ENCODE assay signal across 2 cellular contexts in the genomic region with DNA sequence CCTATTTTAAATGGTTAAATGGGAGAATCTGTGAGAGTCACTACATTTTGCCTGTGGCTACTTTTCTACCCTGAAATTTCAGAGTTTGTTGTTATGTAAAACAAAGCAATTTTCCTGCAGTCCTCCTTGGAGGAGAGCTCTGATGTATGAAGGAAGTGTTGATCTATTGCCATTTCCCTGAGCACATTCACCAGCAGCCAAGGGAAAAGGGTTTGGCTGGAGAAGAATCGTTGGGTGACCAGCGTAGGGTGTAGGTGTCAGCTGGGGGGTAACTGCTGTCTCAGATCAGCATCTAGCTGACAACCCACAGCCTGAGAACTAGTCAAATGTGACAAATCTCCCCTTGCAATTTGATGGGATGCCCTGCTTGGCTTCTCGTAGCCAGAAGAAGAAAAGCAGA.
TF ChIP-seq lines count a peak whose summit lies in the region.

No MANE protein-coding gene starts in this region.

TF ChIP-seq in GM23338, 12 proteins besides CTCF, POLR2A, EP300 and RAD21:
- TF ChIP-seq STAT1 (IDR thresholded peaks at IDR 0.05; ENCODE audit: unreplicated experiment) (no peak), ZNF114 (CRISPR knock-in tag; IDR thresholded peaks at IDR 0.05) (no peak), EZH2phosphoT487 (IDR thresholded peaks at IDR 0.05; ENCODE audit: unreplicated experiment) (no peak), NANOG (IDR thresholded peaks at IDR 0.05; ENCODE audit: borderline replicate concordance) (no peak), ZNF331 (CRISPR knock-in tag; IDR thresholded peaks at IDR 0.05; ENCODE audit: low read depth) (no peak), JUNB (IDR thresholded peaks at IDR 0.05; ENCODE audit: unreplicated experiment) (no peak)
- TF ChIP-seq, protein P1, sequence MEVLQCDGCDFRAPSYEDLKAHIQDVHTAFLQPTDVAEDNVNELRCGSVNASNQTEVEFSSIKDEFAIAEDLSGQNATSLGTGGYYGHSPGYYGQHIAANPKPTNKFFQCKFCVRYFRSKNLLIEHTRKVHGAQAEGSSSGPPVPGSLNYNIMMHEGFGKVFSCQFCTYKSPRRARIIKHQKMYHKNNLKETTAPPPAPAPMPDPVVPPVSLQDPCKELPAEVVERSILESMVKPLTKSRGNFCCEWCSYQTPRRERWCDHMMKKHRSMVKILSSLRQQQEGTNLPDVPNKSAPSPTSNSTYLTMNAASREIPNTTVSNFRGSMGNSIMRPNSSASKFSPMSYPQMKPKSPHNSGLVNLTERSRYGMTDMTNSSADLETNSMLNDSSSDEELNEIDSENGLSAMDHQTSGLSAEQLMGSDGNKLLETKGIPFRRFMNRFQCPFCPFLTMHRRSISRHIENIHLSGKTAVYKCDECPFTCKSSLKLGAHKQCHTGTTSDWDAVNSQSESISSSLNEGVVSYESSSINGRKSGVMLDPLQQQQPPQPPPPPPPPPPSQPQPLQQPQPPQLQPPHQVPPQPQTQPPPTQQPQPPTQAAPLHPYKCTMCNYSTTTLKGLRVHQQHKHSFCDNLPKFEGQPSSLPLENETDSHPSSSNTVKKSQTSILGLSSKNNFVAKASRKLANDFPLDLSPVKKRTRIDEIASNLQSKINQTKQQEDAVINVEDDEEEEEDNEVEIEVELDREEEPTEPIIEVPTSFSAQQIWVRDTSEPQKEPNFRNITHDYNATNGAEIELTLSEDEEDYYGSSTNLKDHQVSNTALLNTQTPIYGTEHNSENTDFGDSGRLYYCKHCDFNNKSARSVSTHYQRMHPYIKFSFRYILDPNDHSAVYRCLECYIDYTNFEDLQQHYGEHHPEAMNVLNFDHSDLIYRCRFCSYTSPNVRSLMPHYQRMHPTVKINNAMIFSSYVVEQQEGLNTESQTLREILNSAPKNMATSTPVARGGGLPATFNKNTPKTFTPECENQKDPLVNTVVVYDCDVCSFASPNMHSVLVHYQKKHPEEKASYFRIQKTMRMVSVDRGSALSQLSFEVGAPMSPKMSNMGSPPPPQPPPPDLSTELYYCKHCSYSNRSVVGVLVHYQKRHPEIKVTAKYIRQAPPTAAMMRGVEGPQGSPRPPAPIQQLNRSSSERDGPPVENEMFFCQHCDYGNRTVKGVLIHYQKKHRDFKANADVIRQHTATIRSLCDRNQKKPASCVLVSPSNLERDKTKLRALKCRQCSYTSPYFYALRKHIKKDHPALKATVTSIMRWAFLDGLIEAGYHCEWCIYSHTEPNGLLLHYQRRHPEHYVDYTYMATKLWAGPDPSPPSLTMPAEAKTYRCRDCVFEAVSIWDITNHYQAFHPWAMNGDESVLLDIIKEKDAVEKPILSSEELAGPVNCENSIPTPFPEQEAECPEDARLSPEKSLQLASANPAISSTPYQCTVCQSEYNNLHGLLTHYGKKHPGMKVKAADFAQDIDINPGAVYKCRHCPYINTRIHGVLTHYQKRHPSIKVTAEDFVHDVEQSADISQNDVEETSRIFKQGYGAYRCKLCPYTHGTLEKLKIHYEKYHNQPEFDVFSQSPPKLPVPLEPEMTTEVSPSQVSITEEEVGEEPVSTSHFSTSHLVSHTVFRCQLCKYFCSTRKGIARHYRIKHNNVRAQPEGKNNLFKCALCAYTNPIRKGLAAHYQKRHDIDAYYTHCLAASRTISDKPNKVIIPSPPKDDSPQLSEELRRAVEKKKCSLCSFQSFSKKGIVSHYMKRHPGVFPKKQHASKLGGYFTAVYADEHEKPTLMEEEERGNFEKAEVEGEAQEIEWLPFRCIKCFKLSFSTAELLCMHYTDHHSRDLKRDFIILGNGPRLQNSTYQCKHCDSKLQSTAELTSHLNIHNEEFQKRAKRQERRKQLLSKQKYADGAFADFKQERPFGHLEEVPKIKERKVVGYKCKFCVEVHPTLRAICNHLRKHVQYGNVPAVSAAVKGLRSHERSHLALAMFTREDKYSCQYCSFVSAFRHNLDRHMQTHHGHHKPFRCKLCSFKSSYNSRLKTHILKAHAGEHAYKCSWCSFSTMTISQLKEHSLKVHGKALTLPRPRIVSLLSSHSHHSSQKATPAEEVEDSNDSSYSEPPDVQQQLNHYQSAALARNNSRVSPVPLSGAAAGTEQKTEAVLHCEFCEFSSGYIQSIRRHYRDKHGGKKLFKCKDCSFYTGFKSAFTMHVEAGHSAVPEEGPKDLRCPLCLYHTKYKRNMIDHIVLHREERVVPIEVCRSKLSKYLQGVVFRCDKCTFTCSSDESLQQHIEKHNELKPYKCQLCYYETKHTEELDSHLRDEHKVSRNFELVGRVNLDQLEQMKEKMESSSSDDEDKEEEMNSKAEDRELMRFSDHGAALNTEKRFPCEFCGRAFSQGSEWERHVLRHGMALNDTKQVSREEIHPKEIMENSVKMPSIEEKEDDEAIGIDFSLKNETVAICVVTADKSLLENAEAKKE (CRISPR knock-in tag; IDR thresholded peaks at IDR 0.05): no peak
- TF ChIP-seq, protein P2, sequence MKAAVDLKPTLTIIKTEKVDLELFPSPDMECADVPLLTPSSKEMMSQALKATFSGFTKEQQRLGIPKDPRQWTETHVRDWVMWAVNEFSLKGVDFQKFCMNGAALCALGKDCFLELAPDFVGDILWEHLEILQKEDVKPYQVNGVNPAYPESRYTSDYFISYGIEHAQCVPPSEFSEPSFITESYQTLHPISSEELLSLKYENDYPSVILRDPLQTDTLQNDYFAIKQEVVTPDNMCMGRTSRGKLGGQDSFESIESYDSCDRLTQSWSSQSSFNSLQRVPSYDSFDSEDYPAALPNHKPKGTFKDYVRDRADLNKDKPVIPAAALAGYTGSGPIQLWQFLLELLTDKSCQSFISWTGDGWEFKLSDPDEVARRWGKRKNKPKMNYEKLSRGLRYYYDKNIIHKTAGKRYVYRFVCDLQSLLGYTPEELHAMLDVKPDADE (IDR thresholded peaks at IDR 0.05): no peak

TF ChIP-seq in H1, 55 proteins besides CTCF, POLR2A, EP300 and RAD21:
- no peak for TF ChIP-seq FOSL1 (IDR thresholded peaks at IDR 0.05; ENCODE audit: insufficient read depth, low read depth, low read length)
- no peak for TF ChIP-seq KDM4A (IDR thresholded peaks at IDR 0.05; ENCODE audit: low read depth, low read length, severe bottlenecking)
- TF ChIP-seq JUN (IDR thresholded peaks at IDR 0.05; ENCODE audit: low read depth, low read length): no peak
- TF ChIP-seq POU5F1 (IDR thresholded peaks at IDR 0.05; ENCODE audit: low read depth, low read length): no peak
- TF ChIP-seq SIX5 (IDR thresholded peaks at IDR 0.05; ENCODE audit: low read depth, low read length): no peak
- no peak for TF ChIP-seq HDAC2 (IDR thresholded peaks at IDR 0.05; ENCODE audit: borderline replicate concordance in 1 of 2, low read depth in 2 of 2, low read length in 2 of 2)
- no peak for TF ChIP-seq TAF1 (IDR thresholded peaks at IDR 0.05; ENCODE audit: low read depth, low read length)
- TF ChIP-seq TEAD4 (IDR thresholded peaks at IDR 0.05; ENCODE audit: low read depth, low read length): no peak
- no peak for TF ChIP-seq SIRT6 (IDR thresholded peaks at IDR 0.05; ENCODE audit: low read length)
- TF ChIP-seq, protein P3, sequence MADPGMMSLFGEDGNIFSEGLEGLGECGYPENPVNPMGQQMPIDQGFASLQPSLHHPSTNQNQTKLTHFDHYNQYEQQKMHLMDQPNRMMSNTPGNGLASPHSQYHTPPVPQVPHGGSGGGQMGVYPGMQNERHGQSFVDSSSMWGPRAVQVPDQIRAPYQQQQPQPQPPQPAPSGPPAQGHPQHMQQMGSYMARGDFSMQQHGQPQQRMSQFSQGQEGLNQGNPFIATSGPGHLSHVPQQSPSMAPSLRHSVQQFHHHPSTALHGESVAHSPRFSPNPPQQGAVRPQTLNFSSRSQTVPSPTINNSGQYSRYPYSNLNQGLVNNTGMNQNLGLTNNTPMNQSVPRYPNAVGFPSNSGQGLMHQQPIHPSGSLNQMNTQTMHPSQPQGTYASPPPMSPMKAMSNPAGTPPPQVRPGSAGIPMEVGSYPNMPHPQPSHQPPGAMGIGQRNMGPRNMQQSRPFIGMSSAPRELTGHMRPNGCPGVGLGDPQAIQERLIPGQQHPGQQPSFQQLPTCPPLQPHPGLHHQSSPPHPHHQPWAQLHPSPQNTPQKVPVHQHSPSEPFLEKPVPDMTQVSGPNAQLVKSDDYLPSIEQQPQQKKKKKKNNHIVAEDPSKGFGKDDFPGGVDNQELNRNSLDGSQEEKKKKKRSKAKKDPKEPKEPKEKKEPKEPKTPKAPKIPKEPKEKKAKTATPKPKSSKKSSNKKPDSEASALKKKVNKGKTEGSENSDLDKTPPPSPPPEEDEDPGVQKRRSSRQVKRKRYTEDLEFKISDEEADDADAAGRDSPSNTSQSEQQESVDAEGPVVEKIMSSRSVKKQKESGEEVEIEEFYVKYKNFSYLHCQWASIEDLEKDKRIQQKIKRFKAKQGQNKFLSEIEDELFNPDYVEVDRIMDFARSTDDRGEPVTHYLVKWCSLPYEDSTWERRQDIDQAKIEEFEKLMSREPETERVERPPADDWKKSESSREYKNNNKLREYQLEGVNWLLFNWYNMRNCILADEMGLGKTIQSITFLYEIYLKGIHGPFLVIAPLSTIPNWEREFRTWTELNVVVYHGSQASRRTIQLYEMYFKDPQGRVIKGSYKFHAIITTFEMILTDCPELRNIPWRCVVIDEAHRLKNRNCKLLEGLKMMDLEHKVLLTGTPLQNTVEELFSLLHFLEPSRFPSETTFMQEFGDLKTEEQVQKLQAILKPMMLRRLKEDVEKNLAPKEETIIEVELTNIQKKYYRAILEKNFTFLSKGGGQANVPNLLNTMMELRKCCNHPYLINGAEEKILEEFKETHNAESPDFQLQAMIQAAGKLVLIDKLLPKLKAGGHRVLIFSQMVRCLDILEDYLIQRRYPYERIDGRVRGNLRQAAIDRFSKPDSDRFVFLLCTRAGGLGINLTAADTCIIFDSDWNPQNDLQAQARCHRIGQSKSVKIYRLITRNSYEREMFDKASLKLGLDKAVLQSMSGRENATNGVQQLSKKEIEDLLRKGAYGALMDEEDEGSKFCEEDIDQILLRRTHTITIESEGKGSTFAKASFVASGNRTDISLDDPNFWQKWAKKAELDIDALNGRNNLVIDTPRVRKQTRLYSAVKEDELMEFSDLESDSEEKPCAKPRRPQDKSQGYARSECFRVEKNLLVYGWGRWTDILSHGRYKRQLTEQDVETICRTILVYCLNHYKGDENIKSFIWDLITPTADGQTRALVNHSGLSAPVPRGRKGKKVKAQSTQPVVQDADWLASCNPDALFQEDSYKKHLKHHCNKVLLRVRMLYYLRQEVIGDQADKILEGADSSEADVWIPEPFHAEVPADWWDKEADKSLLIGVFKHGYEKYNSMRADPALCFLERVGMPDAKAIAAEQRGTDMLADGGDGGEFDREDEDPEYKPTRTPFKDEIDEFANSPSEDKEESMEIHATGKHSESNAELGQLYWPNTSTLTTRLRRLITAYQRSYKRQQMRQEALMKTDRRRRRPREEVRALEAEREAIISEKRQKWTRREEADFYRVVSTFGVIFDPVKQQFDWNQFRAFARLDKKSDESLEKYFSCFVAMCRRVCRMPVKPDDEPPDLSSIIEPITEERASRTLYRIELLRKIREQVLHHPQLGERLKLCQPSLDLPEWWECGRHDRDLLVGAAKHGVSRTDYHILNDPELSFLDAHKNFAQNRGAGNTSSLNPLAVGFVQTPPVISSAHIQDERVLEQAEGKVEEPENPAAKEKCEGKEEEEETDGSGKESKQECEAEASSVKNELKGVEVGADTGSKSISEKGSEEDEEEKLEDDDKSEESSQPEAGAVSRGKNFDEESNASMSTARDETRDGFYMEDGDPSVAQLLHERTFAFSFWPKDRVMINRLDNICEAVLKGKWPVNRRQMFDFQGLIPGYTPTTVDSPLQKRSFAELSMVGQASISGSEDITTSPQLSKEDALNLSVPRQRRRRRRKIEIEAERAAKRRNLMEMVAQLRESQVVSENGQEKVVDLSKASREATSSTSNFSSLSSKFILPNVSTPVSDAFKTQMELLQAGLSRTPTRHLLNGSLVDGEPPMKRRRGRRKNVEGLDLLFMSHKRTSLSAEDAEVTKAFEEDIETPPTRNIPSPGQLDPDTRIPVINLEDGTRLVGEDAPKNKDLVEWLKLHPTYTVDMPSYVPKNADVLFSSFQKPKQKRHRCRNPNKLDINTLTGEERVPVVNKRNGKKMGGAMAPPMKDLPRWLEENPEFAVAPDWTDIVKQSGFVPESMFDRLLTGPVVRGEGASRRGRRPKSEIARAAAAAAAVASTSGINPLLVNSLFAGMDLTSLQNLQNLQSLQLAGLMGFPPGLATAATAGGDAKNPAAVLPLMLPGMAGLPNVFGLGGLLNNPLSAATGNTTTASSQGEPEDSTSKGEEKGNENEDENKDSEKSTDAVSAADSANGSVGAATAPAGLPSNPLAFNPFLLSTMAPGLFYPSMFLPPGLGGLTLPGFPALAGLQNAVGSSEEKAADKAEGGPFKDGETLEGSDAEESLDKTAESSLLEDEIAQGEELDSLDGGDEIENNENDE (IDR thresholded peaks at IDR 0.05; ENCODE audit: insufficient replicate concordance, low read length): no peak
